8 cellular contexts compared by ENCODE assay signal in the genomic region with DNA sequence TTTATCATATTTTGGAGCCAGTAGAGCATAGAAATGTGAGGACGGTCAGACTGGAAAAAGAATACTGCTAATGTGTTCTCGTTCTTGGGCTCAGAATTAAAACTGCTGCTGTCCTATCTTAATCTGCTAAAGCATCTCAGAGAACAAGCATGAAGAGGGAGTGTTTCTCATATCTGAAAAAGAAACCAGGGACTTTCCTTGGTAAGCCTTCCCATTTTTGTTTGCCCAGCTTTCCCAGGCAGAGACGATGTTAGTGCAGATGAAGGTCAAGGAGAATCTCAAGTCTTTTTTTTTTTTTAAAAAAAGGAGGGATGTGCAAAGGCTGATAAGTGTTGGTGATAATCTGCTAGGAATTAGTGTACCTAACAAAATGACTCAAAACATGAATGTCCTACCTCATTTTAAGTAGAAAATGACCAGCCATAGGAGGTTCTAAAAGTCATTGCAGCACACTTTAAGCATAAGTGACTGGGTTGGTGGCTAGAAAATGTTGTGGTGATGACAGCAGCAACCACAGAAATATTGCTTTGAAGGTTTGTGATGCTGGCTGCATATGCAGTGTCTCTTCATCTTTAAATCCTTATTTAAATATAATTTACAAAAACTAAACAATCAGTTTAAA. TPM values are rescaled to one million over a fixed set of nuclear protein-coding genes. Genes with fewer than 3 reads are reported as not detected.
A peak's percentile ranks its signal among the peaks of the same experiment; 100 is the strongest.
DNase-seq lines count a peak whose midpoint lies in the region; ATAC-seq lines count a peak whose summit lies in the region.

No MANE protein-coding gene starts in this region.

- H3K36me3 ChIP-seq in muscle layer of duodenum (ENCODE audit: control insufficient read depth in 1 of 2, insufficient read depth in 2 of 2, low read length in 2 of 2): peaks cover 7 to 8% of the 10 kb centered on the region in 2 donors

- H3K9me3 ChIP-seq in muscle layer of duodenum (ENCODE audit: control insufficient read depth in 1 of 2, low read length in 2 of 2): no peaks in the 10 kb centered on the region

- DNase-seq in OCI-M1 (lab: John Stamatoyannopoulos, UW) (peak; percentile 69), cerebellum (ENCODE audit: low spot score) (no peak), activated T-cell treated with anti-CD3 and anti-CD28 coated beads for 4 hours (no peak), cortex of kidney (lab: John Stamatoyannopoulos, UW) (no peak), Ammon's horn (ENCODE audit: low spot score) (no peak)

- H3K27me3 ChIP-seq in muscle layer of duodenum (ENCODE audit: low read depth, low read length): no peaks in the 10 kb centered on the region

- H3K4me3 ChIP-seq in muscle layer of duodenum (ENCODE audit: low read depth in 1 of 2, low read length in 2 of 2): peak overlapping the region; percentile 78 to 86

- peaks cover 14 to 51% of the 10 kb centered on the region in 2 donors for H3K4me1 ChIP-seq in muscle layer of duodenum (ENCODE audit: control insufficient read depth in 1 of 2, insufficient read depth in 2 of 2, low read length in 2 of 2)

- H3K27ac ChIP-seq in muscle layer of duodenum (ENCODE audit: low read length): peak overlapping the region; percentile 98

- ATAC-seq in GM18499 (IDR thresholded peaks at IDR 0.05; ENCODE audit: insufficient read depth, unreplicated experiment) (peak; percentile 52), GM21717 (IDR thresholded peaks at IDR 0.05; ENCODE audit: unreplicated experiment) (peak; percentile 51)

RNA-seq across cellular contexts. Expression of a gene that starts 55.1 kb away (rescaled TPM):
- 13.6 TPM for total RNA-seq in cerebellum
